In genomic region chr17:28902819-28903545, GRCh38 we compare ENCODE assay signal across 1 cellular context.
TF ChIP-seq lines count a peak whose summit lies in the region.

TSS of gene DHRS13 (minus strand) at chr17:28903079. CDS start at chr17:28902944, 135 bp downstream.

TF ChIP-seq in HepG2, 621 proteins besides CTCF, POLR2A, EP300 and RAD21 (continued from another document and continues in another):
- TF ChIP-seq ZBTB14 (CRISPR knock-in tag; IDR thresholded peaks at IDR 0.05) (peak; percentile 98), LCORL (IDR thresholded peaks at IDR 0.05) (no peak), LCORL (CRISPR knock-in tag; IDR thresholded peaks at IDR 0.05) (peak; percentile 51), ZNF496 (CRISPR knock-in tag; IDR thresholded peaks at IDR 0.05; ENCODE audit: insufficient replicate concordance) (no peak), SOX5 (CRISPR knock-in tag; IDR thresholded peaks at IDR 0.05; ENCODE audit: borderline replicate concordance) (peak; percentile 64), CEBPZ (IDR thresholded peaks at IDR 0.05; ENCODE audit: low read length) (no peak), ZBTB7A (CRISPR knock-in tag; IDR thresholded peaks at IDR 0.05) (peak; percentile 84; the same call in 1 of the 2 replicates), ELF1 (CRISPR knock-in tag; IDR thresholded peaks at IDR 0.05) (peak; percentile 41; the same call in 1 of the 2 replicates), ZNF572 (CRISPR knock-in tag; IDR thresholded peaks at IDR 0.05) (no peak), KDM6A (CRISPR knock-in tag; IDR thresholded peaks at IDR 0.05; ENCODE audit: low read depth) (no peak), ZSCAN21 (CRISPR knock-in tag; IDR thresholded peaks at IDR 0.05; ENCODE audit: borderline replicate concordance) (peak; percentile 82), BRF2 (CRISPR knock-in tag; IDR thresholded peaks at IDR 0.05) (peak; percentile 92; the same call in 1 of the 2 replicates), ZNF644 (CRISPR knock-in tag; IDR thresholded peaks at IDR 0.05; ENCODE audit: low read depth) (no peak), ZNF703 (CRISPR knock-in tag; IDR thresholded peaks at IDR 0.05; ENCODE audit: borderline replicate concordance) (no peak), SSRP1 (CRISPR knock-in tag; IDR thresholded peaks at IDR 0.05) (peak; percentile 85; the same call in 1 of the 2 replicates), MAX (IDR thresholded peaks at IDR 0.05) (peak; percentile 94), HCFC1 (IDR thresholded peaks at IDR 0.05; ENCODE audit: low read depth, low read length) (peak; percentile 48), MYC (CRISPR knock-in tag; IDR thresholded peaks at IDR 0.05; ENCODE audit: borderline replicate concordance) (peak; percentile 95), TFDP1 (CRISPR knock-in tag; IDR thresholded peaks at IDR 0.05; ENCODE audit: borderline replicate concordance) (peak; percentile 86; the same call in 1 of the 2 replicates), SNAPC5 (CRISPR knock-in tag; IDR thresholded peaks at IDR 0.05; ENCODE audit: borderline replicate concordance) (peak; percentile 79; the same call in 1 of the 2 replicates), ZNF24 (IDR thresholded peaks at IDR 0.05) (peak; percentile 70; the same call in 1 of the 2 replicates), RBFOX2 (IDR thresholded peaks at IDR 0.05; ENCODE audit: low read depth, low read length) (peak; percentile 82), ZNF564 (CRISPR knock-in tag; IDR thresholded peaks at IDR 0.05) (no peak; the same call in 1 of the 2 replicates), ZZZ3 (CRISPR knock-in tag; IDR thresholded peaks at IDR 0.05; ENCODE audit: borderline replicate concordance) (peak; percentile 85; the same call in 1 of the 2 replicates), ZNF543 (CRISPR knock-in tag; IDR thresholded peaks at IDR 0.05) (peak; percentile 89; the same call in 1 of the 2 replicates), ZFP1 (CRISPR knock-in tag; IDR thresholded peaks at IDR 0.05) (no peak), TCF7 (IDR thresholded peaks at IDR 0.05; ENCODE audit: low read depth) (no peak), PPARG (CRISPR knock-in tag; conservative IDR thresholded peaks at IDR 0.05) (0 out of 2 replicates have a peak, but pooled peaks have one; percentile 48), ZNF598 (CRISPR knock-in tag; IDR thresholded peaks at IDR 0.05; ENCODE audit: borderline replicate concordance) (no peak; the same call in 1 of the 2 replicates), AKAP8 (CRISPR knock-in tag; IDR thresholded peaks at IDR 0.05) (peak; percentile 88; the same call in 1 of the 2 replicates), KLF15 (CRISPR knock-in tag; IDR thresholded peaks at IDR 0.05; ENCODE audit: borderline replicate concordance) (no peak), JUN (CRISPR knock-in tag; IDR thresholded peaks at IDR 0.05) (peak; percentile 85), GTF2F1 (IDR thresholded peaks at IDR 0.05; ENCODE audit: low read length) (no peak), HNRNPLL (IDR thresholded peaks at IDR 0.05; ENCODE audit: low read depth, low read length, poor library complexity, severe bottlenecking) (peak; percentile 64), RNF219 (CRISPR knock-in tag; IDR thresholded peaks at IDR 0.05) (no peak), ZNF451 (CRISPR knock-in tag; IDR thresholded peaks at IDR 0.05) (peak; percentile 93), FOSL2 (CRISPR knock-in tag; IDR thresholded peaks at IDR 0.05) (peak; percentile 73), KDM2A (CRISPR knock-in tag; IDR thresholded peaks at IDR 0.05; ENCODE audit: borderline replicate concordance, low read depth) (peak; percentile 85; the same call in 1 of the 2 replicates), ZNF567 (CRISPR knock-in tag; IDR thresholded peaks at IDR 0.05; ENCODE audit: borderline replicate concordance) (peak; percentile 93), THRA (CRISPR knock-in tag; IDR thresholded peaks at IDR 0.05; ENCODE audit: borderline replicate concordance) (peak; percentile 71; the same call in 1 of the 2 replicates), SRSF1 (optimal IDR thresholded peaks at IDR 0.05; ENCODE audit: low read depth, low read length) (no peak), HMG20A (CRISPR knock-in tag; IDR thresholded peaks at IDR 0.05; ENCODE audit: borderline replicate concordance) (no peak; the same call in 1 of the 2 replicates), GMEB1 (CRISPR knock-in tag; IDR thresholded peaks at IDR 0.05; ENCODE audit: borderline replicate concordance) (peak; percentile 89), ZNF430 (CRISPR knock-in tag; IDR thresholded peaks at IDR 0.05) (peak; percentile 15; the same call in 1 of the 2 replicates), BATF2 (CRISPR knock-in tag; IDR thresholded peaks at IDR 0.05) (no peak), MXD1 (CRISPR knock-in tag; IDR thresholded peaks at IDR 0.05) (no peak; the same call in 1 of the 2 replicates), ZSCAN30 (CRISPR knock-in tag; IDR thresholded peaks at IDR 0.05) (no peak), POGZ (CRISPR knock-in tag; IDR thresholded peaks at IDR 0.05) (peak; percentile 79; the same call in 1 of the 2 replicates), NR0B2 (CRISPR knock-in tag; IDR thresholded peaks at IDR 0.05) (no peak; the same call in 1 of the 2 replicates), KDM3A (CRISPR knock-in tag; IDR thresholded peaks at IDR 0.05; ENCODE audit: low read depth) (no peak), PTBP1 (IDR thresholded peaks at IDR 0.05; ENCODE audit: low read depth, low read length, poor library complexity, severe bottlenecking) (no peak)
